6 cellular contexts compared by ENCODE assay signal in genomic region chr16:1379863-1380174, GRCh38. TPM values are rescaled to one million over a fixed set of nuclear protein-coding genes. Genes with fewer than 3 reads are reported as not detected.
A peak's percentile ranks its signal among the peaks of the same experiment; 100 is the strongest.
DNase-seq lines count a peak whose midpoint lies in the region; ATAC-seq, FAIRE-seq and TF ChIP-seq lines count a peak whose summit lies in the region.

No MANE protein-coding gene starts in this region.

- dilution Hi-C loops in endothelial cell of umbilical vein (cut with MboI; ENCODE audit: extremely low pct_ligation_motif_present, low sequenced_read_pairs) = no loop called here

- POLR2A ChIA-PET in endothelial cell of umbilical vein (lab: Charles Lee) = no interaction called here

- H3K4me3 ChIP-seq in cardiac muscle cell (peak overlapping the region; percentile 44), endothelial cell of umbilical vein (replicated peaks in 1 of 3; ENCODE audit: insufficient read depth in 1 of 3, low read depth in 1 of 3, low read length in 3 of 3) (peak overlapping the region; percentile 17 to 39 (median 34)), upper lobe of left lung (peak overlapping the region in 3 of 4 donors; percentile 59 to 63 (median 59))

- H3K9me3 ChIP-seq in cardiac muscle cell (ENCODE audit: low read depth) (no peaks in the 10 kb centered on the region), endothelial cell of umbilical vein (replicated peaks; ENCODE audit: control insufficient read depth, insufficient read depth, low read length) (no peaks in the 10 kb centered on the region), upper lobe of left lung (no peaks in the 10 kb centered on the region)

- 46 to 64% methylated on average over 9 to 14 of the region's 19 CpGs for WGBS in upper lobe of left lung, 2 donors

- FAIRE-seq in endothelial cell of umbilical vein (lab: Jason Lieb, UNC) = no peak

- BruUV-seq in endothelial cell of umbilical vein (replicated peaks; lab: Mats Ljungman, UMichigan) = no TSS peak

- TF ChIP-seq POLR2A in endothelial cell of umbilical vein (IDR thresholded peaks at IDR 0.05; ENCODE audit: low read depth, low read length) (no peak), upper lobe of left lung (IDR thresholded peaks at IDR 0.05) (no peak)

- no peaks in the 10 kb centered on the region for H3K36me3 ChIP-seq in cardiac muscle cell
- H3K36me3 ChIP-seq in endothelial cell of umbilical vein (ENCODE audit: control insufficient read depth in 2 of 2, extremely low read depth in 1 of 2, insufficient read depth in 2 of 2, low read length in 2 of 2) = peaks cover 0 to 8% of the 10 kb centered on the region in 2 experiments
- peaks cover 14 to 51% (median 36%) of the 10 kb centered on the region in 4 donors for H3K36me3 ChIP-seq in upper lobe of left lung

- H3K27me3 ChIP-seq in cardiac muscle cell (peaks cover 3% of the 10 kb centered on the region), endothelial cell of umbilical vein (ENCODE audit: control insufficient read depth in 2 of 2, insufficient read depth in 2 of 2, low read length in 2 of 2) (no peaks in the 10 kb centered on the region), upper lobe of left lung (no peaks in the 10 kb centered on the region)

- H3K9ac ChIP-seq in endothelial cell of umbilical vein (replicated peaks; ENCODE audit: extremely low read depth, insufficient read depth, low read length) = no peak overlapping the region

- no peak overlapping the region for H3K27ac ChIP-seq in cardiac muscle cell
- no peak overlapping the region for H3K27ac ChIP-seq in endothelial cell of umbilical vein (ENCODE audit: insufficient read depth, low read depth, low read length)
- H3K27ac ChIP-seq in upper lobe of left lung = peak overlapping the region in 2 of 4 donors; percentile 79 to 82

- intact Hi-C loops in Right ventricle myocardium inferior (cut with DNase I) = no loop called here
- intact Hi-C loops in endothelial cell of umbilical vein (cut with micrococcal nuclease) = loop anchor here (5.0 kb wide), 1 partner anchor 327 kb away; the partner anchor contains the start of gene MAPK8IP3

- TF ChIP-seq CTCF in cardiac muscle cell (IDR thresholded peaks at IDR 0.05; ENCODE audit: low read depth, low read length) = no peak
- TF ChIP-seq CTCF in endothelial cell of umbilical vein (IDR thresholded peaks at IDR 0.05; ENCODE audit: extremely low read depth in 1 of 2, insufficient read depth in 1 of 2, low read depth in 1 of 2, low read length in 2 of 2) = no peak
- TF ChIP-seq CTCF in upper lobe of left lung (IDR thresholded peaks at IDR 0.05) = no peak

- no peak for TF ChIP-seq EP300 in upper lobe of left lung (IDR thresholded peaks at IDR 0.05)

- H3K79me2 ChIP-seq in endothelial cell of umbilical vein (ENCODE audit: control insufficient read depth, insufficient read depth, low read length) = peaks cover 24% of the 10 kb centered on the region

- no peak for DNase-seq in cardiac muscle cell (ENCODE audit: low read depth in 1 of 2, low spot score in 1 of 2)
- DNase-seq in Right ventricle myocardium inferior (ENCODE audit: missing footprints) = no peak
- peak; percentile 6 for DNase-seq in endothelial cell of umbilical vein (ENCODE audit: low read depth, low spot score)
- no peak for DNase-seq in upper lobe of left lung
- DNase-seq in stimulated activated naive CD4-positive, alpha-beta T cell treated with Interleukin-2 at 50 U/mL for 16 hours (lab: John Stamatoyannopoulos, UW) = no peak
- no peak for DNase-seq in midbrain (lab: John Stamatoyannopoulos, UW)

- H4K20me1 ChIP-seq in endothelial cell of umbilical vein (replicated peaks; ENCODE audit: control insufficient read depth, extremely low read depth, insufficient read depth, low read length) = no peaks in the 10 kb centered on the region

- H3K9me1 ChIP-seq in endothelial cell of umbilical vein (replicated peaks; ENCODE audit: control insufficient read depth, extremely low read depth, insufficient read depth, low read length) = no peaks in the 10 kb centered on the region

- H3K4me1 ChIP-seq in cardiac muscle cell (ENCODE audit: low read depth) = no peaks in the 10 kb centered on the region
- H3K4me1 ChIP-seq in endothelial cell of umbilical vein (ENCODE audit: control insufficient read depth, extremely low read depth, insufficient read depth, low read length) = peaks cover 12% of the 10 kb centered on the region
- peaks cover 13 to 25% (median 21%) of the 10 kb centered on the region in 4 donors for H3K4me1 ChIP-seq in upper lobe of left lung

- ATAC-seq in Right ventricle myocardium inferior = no peak
- ATAC-seq in upper lobe of left lung (ENCODE audit: low FRiP score in 2 of 2) = no peak

- peak overlapping the region; percentile 65 for H3K4me2 ChIP-seq in endothelial cell of umbilical vein (ENCODE audit: insufficient read depth, low read length)

- CTCF ChIA-PET in endothelial cell of umbilical vein (lab: Charles Lee) = interaction anchor here (1.0 to 4.3 kb wide), 2 partner anchors 11 to 16 kb away, joined by 3 to 24 read pairs; no protein-coding TSS in a partner anchor

- H2AFZ ChIP-seq in endothelial cell of umbilical vein (ENCODE audit: low read depth, low read length) = peak overlapping the region; percentile 67

RNA-seq across cellular contexts. Expression of gene GNPTG, which starts 28.1 kb away (rescaled TPM):
- 60.3 and 62.7 TPM in 2 replicates for total RNA-seq in cardiac muscle cell
- 42.5 and 57.0 TPM in 2 replicates for polyA plus RNA-seq in cardiac muscle cell
- 35.0 TPM for total RNA-seq in Right ventricle myocardium inferior
- 51.6 and 56.3 TPM in 2 replicates for total RNA-seq in endothelial cell of umbilical vein
- polyA plus RNA-seq in endothelial cell of umbilical vein = 109 and 137 TPM in 2 replicates
- 88.9 and 119 TPM in 2 replicates for polyA plus RNA-seq in endothelial cell of umbilical vein (2011; cell fraction: cytosol; rRNA removed)
- polyA plus RNA-seq in endothelial cell of umbilical vein (2011; cell fraction: nucleus; rRNA removed) = 102 and 120 TPM in 2 replicates
- polyA plus RNA-seq in endothelial cell of umbilical vein (2012) = 29.8 and 51.0 TPM in 2 replicates
- 27.9 and 40.7 TPM in 2 replicates for polyA minus RNA-seq in endothelial cell of umbilical vein
- 17.3 TPM for polyA minus RNA-seq in endothelial cell of umbilical vein (2011; cell fraction: cytosol; rRNA and poly(A)+ RNA removed)
- 11.6 and 24.3 TPM in 2 replicates for polyA minus RNA-seq in endothelial cell of umbilical vein (2011; cell fraction: nucleus; rRNA and poly(A)+ RNA removed)
- 100 to 1,000 TPM in 1 of 6 donors, 10 to 100 TPM in 5; 32.8 to 106 (median 93.0) TPM for total RNA-seq in upper lobe of left lung

RNA-seq across cellular contexts. Expression of gene TSR3, which starts 28.1 kb away (rescaled TPM):
- 119 and 125 TPM in 2 replicates for total RNA-seq in cardiac muscle cell
- polyA plus RNA-seq in cardiac muscle cell = 157 and 173 TPM in 2 replicates
- 54.6 TPM for total RNA-seq in Right ventricle myocardium inferior
- 65.4 and 69.9 TPM in 2 replicates for total RNA-seq in endothelial cell of umbilical vein
- polyA plus RNA-seq in endothelial cell of umbilical vein = 82.7 and 88.7 TPM in 2 replicates
- polyA plus RNA-seq in endothelial cell of umbilical vein (2011; cell fraction: cytosol; rRNA removed) = 51.6 and 68.7 TPM in 2 replicates
- polyA plus RNA-seq in endothelial cell of umbilical vein (2011; cell fraction: nucleus; rRNA removed) = 25.1 and 31.3 TPM in 2 replicates
- 54.6 and 74.3 TPM in 2 replicates for polyA plus RNA-seq in endothelial cell of umbilical vein (2012)
- 16.0 and 18.7 TPM in 2 replicates for polyA minus RNA-seq in endothelial cell of umbilical vein
- 48.5 TPM for polyA minus RNA-seq in endothelial cell of umbilical vein (2011; cell fraction: cytosol; rRNA and poly(A)+ RNA removed)
- 4.2 and 10.8 TPM in 2 replicates for polyA minus RNA-seq in endothelial cell of umbilical vein (2011; cell fraction: nucleus; rRNA and poly(A)+ RNA removed)
- 10 to 100 TPM; 55.6 to 74.5 (median 65.1) TPM for total RNA-seq in upper lobe of left lung

RNA-seq across cellular contexts. Expression of gene UNKL, which starts 34.7 kb away (rescaled TPM):
- 19.5 and 35.7 TPM in 2 replicates for total RNA-seq in cardiac muscle cell
- 16.5 and 20.5 TPM in 2 replicates for polyA plus RNA-seq in cardiac muscle cell
- total RNA-seq in Right ventricle myocardium inferior = 11.3 TPM
- 32.8 and 33.0 TPM in 2 replicates for total RNA-seq in endothelial cell of umbilical vein
- polyA plus RNA-seq in endothelial cell of umbilical vein = 17.1 and 23.2 TPM in 2 replicates
- polyA plus RNA-seq in endothelial cell of umbilical vein (2011; cell fraction: cytosol; rRNA removed) = 8.8 and 12.4 TPM in 2 replicates
- 36.2 and 73.4 TPM in 2 replicates for polyA plus RNA-seq in endothelial cell of umbilical vein (2011; cell fraction: nucleus; rRNA removed)
- 9.9 and 13.5 TPM in 2 replicates for polyA plus RNA-seq in endothelial cell of umbilical vein (2012)
- 8.4 and 13.9 TPM in 2 replicates for polyA minus RNA-seq in endothelial cell of umbilical vein
- polyA minus RNA-seq in endothelial cell of umbilical vein (2011; cell fraction: cytosol; rRNA and poly(A)+ RNA removed) = 35.3 TPM
- 13.5 and 18.4 TPM in 2 replicates for polyA minus RNA-seq in endothelial cell of umbilical vein (2011; cell fraction: nucleus; rRNA and poly(A)+ RNA removed)
- 10 to 100 TPM in 5 of 6 donors, 1 to 10 TPM in 1; 7.6 to 83.8 (median 28.0) TPM for total RNA-seq in upper lobe of left lung

RNA-seq across cellular contexts. Expression of gene UQCC4, which starts 40.7 kb away (rescaled TPM):
- total RNA-seq in cardiac muscle cell = 14.3 and 18.6 TPM in 2 replicates
- 24.6 and 36.2 TPM in 2 replicates for polyA plus RNA-seq in cardiac muscle cell
- 11.3 TPM for total RNA-seq in Right ventricle myocardium inferior
- total RNA-seq in endothelial cell of umbilical vein = 13.4 and 15.1 TPM in 2 replicates
- polyA plus RNA-seq in endothelial cell of umbilical vein = 29.3 and 33.3 TPM in 2 replicates
- 24.0 and 25.1 TPM in 2 replicates for polyA plus RNA-seq in endothelial cell of umbilical vein (2011; cell fraction: cytosol; rRNA removed)
- 9.1 and 14.3 TPM in 2 replicates for polyA plus RNA-seq in endothelial cell of umbilical vein (2011; cell fraction: nucleus; rRNA removed)
- 16.5 and 17.9 TPM in 2 replicates for polyA plus RNA-seq in endothelial cell of umbilical vein (2012)
- 7.3 and 8.6 TPM in 2 replicates for polyA minus RNA-seq in endothelial cell of umbilical vein
- 10.9 TPM for polyA minus RNA-seq in endothelial cell of umbilical vein (2011; cell fraction: cytosol; rRNA and poly(A)+ RNA removed)
- polyA minus RNA-seq in endothelial cell of umbilical vein (2011; cell fraction: nucleus; rRNA and poly(A)+ RNA removed) = 2.7 and 6.7 TPM in 2 replicates
- 10 to 100 TPM in 3 of 6 donors, 1 to 10 TPM in 3; 3.1 to 16.3 (median 9.9) TPM for total RNA-seq in upper lobe of left lung

RNA-seq across cellular contexts. Expression of gene BAIAP3, which starts 46.4 kb away (rescaled TPM):
- 7.4 and 8.1 TPM in 2 replicates for total RNA-seq in cardiac muscle cell
- 2.7 and 7.7 TPM in 2 replicates for polyA plus RNA-seq in cardiac muscle cell
- total RNA-seq in Right ventricle myocardium inferior = 1.9 TPM
- total RNA-seq in endothelial cell of umbilical vein = 0.66 and 0.88 TPM in 2 replicates
- polyA plus RNA-seq in endothelial cell of umbilical vein = 0.27 and 0.36 TPM in 2 replicates
- 0.09 and 0.10 TPM in 2 replicates for polyA plus RNA-seq in endothelial cell of umbilical vein (2011; cell fraction: cytosol; rRNA removed)
- 1.1 and 1.8 TPM in 2 replicates for polyA plus RNA-seq in endothelial cell of umbilical vein (2011; cell fraction: nucleus; rRNA removed)
- 0.12 and 0.33 TPM in 2 replicates for polyA plus RNA-seq in endothelial cell of umbilical vein (2012)
- 0.32 and 0.38 TPM in 2 replicates for polyA minus RNA-seq in endothelial cell of umbilical vein
- not detected for polyA minus RNA-seq in endothelial cell of umbilical vein (2011; cell fraction: cytosol; rRNA and poly(A)+ RNA removed)
- polyA minus RNA-seq in endothelial cell of umbilical vein (2011; cell fraction: nucleus; rRNA and poly(A)+ RNA removed) = 0.19 and 0.24 TPM in 2 replicates
- total RNA-seq in upper lobe of left lung = 10 to 100 TPM in 3 of 6 donors, 1 to 10 TPM in 3; 3.2 to 57.6 (median 11.5) TPM
